20 cellular contexts compared by ENCODE assay signal in the genomic region with DNA sequence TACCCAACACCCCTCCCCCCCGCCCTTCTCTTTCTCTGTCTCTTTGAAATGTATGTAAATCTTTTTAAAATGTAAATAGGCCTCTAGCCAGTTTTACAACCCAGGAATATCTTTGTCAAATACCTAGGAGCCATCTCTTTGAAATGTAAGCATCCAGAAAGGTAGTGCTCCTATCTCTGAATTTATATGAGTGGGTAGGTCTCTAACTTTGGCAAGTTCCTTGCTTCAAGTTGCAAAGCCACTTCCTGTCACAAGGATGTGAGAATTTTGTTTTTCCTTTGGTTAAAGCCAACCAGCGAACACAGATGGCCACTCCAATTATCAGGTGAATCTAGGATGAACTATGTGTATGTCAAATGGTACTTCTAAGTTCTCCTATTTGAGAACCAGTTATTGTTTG. TPM values are rescaled to one million over a fixed set of nuclear protein-coding genes. Genes with fewer than 3 reads are reported as not detected.
DNase-seq lines count a peak whose midpoint lies in the region; ATAC-seq and TF ChIP-seq lines count a peak whose summit lies in the region.
"Had no signal": no experiment of that assay in that cellular context is flagged by ENCODE, and none has a peak within 500 bp of the region (broad histone marks: within the 10 kb centered on the region; RNA-seq: fewer than 3 reads in every experiment).

No MANE protein-coding gene starts in this region.

- H3K4me1 Mint-ChIP-seq in WTC11: peaks cover 7% of the 10 kb centered on the region
- H3K4me1 Mint-ChIP-seq in naive thymus-derived CD4-positive, alpha-beta T cell: peaks cover 0 to 21% (median 13%) of the 10 kb centered on the region in 7 donors

- ATAC-seq in WTC11: peak; percentile 67
- ATAC-seq in naive thymus-derived CD4-positive, alpha-beta T cell: no peak
- ATAC-seq in HG03469 (IDR thresholded peaks at IDR 0.05; ENCODE audit: unreplicated experiment): no peak

- CTCF ChIA-PET in WTC11 (lab: Charles Lee): no interaction called here
- CTCF ChIA-PET in naive thymus-derived CD4-positive, alpha-beta T cell (lab: Charles Lee): no interaction called here

- no peaks in the 10 kb centered on the region for H3K9me2 ChIP-seq in Loucy (replicated peaks; ENCODE audit: low read depth, low read length)

- H3K79me2 ChIP-seq in Loucy (ENCODE audit: insufficient read depth, low read length): no peaks in the 10 kb centered on the region

- intact Hi-C loops in naive thymus-derived CD4-positive, alpha-beta T cell (cut with micrococcal nuclease): no loop called here

- DNase-seq in GDM1 (lab: John Stamatoyannopoulos, UW) (peak; percentile 8), WTC11 (ENCODE audit: low spot score) (no peak), NCI-H1048 (lab: John Stamatoyannopoulos, UW) (no peak), erythroblast (lab: John Stamatoyannopoulos, UW) (no peak)
- peak in 2 of 9 donors; percentile 3 to 10 for DNase-seq in naive thymus-derived CD4-positive, alpha-beta T cell
- DNase-seq: DMS 273 treated with DMSO at 0.1 percent for 48 hours, EL, HCEC 1CT, KG1, NCI-H187 treated with DMSO at 0.1 percent for 48 hours, NCI-H2171 treated with DMSO at 0.1 percent for 48 hours, NCI-H510A, SW 1271 had no signal

- H3K36me3 Mint-ChIP-seq in WTC11: no peaks in the 10 kb centered on the region
- no peaks in the 10 kb centered on the region for H3K36me3 Mint-ChIP-seq in naive thymus-derived CD4-positive, alpha-beta T cell

- H3K4me2 ChIP-seq in Loucy (ENCODE audit: low read depth, low read length, poor library complexity, severe bottlenecking): peak overlapping the region; percentile 46

- H3K4me3 ChIP-seq in Loucy (ENCODE audit: low read length, poor library complexity, severe bottlenecking): peak overlapping the region; percentile 25
- H3K4me3 ChIP-seq in naive thymus-derived CD4-positive, alpha-beta T cell (ENCODE audit: low read length): no peak overlapping the region
- H3K4me3 ChIP-seq: BLaER1 treated with 17β-estradiol and CSF1 and Interleukin-3, amounts not matched to agents 10 nM and 100 nM; SJSA1 had no signal

- no peaks in the 10 kb centered on the region for H3K9me3 ChIP-seq in Loucy (ENCODE audit: insufficient read depth, low read depth, low read length)
- no peaks in the 10 kb centered on the region for H3K9me3 ChIP-seq in naive thymus-derived CD4-positive, alpha-beta T cell (ENCODE audit: control insufficient read depth in 2 of 3, low read length in 3 of 3)
- H3K9me3 ChIP-seq: SJSA1 had no signal

- no peak for TF ChIP-seq CTCF in Loucy (conservative IDR thresholded peaks at IDR 0.05; ENCODE audit: low read length)
- no peak for TF ChIP-seq CTCF in WTC11 (IDR thresholded peaks at IDR 0.05)

- H3K27me3 Mint-ChIP-seq in WTC11 (ENCODE audit: low read depth): peaks cover 98% of the 10 kb centered on the region
- H3K27me3 Mint-ChIP-seq in naive thymus-derived CD4-positive, alpha-beta T cell: no peaks in the 10 kb centered on the region

- no peak overlapping the region for H3K9ac ChIP-seq in Loucy (ENCODE audit: low read depth, low read length, poor library complexity, severe bottlenecking)
- H3K9ac ChIP-seq: BLaER1 treated with 17β-estradiol and CSF1 and Interleukin-3, amounts not matched to agents 10 nM and 100 nM had no signal

- no peak overlapping the region for H3K27ac ChIP-seq in naive thymus-derived CD4-positive, alpha-beta T cell (ENCODE audit: low read depth, low read length)
- H3K27ac ChIP-seq: BLaER1 treated with 17β-estradiol and CSF1 and Interleukin-3, amounts not matched to agents 10 nM and 100 nM; SJSA1 had no signal

- peaks cover 25% of the 10 kb centered on the region for H3K4me1 ChIP-seq in Loucy (ENCODE audit: insufficient read depth, low read length, poor library complexity, severe bottlenecking)
- peaks cover 0 to 4% of the 10 kb centered on the region in 2 donors for H3K4me1 ChIP-seq in naive thymus-derived CD4-positive, alpha-beta T cell (ENCODE audit: control insufficient read depth in 2 of 2, insufficient read depth in 2 of 2, low read length in 2 of 2)
- H3K4me1 ChIP-seq: SJSA1 had no signal

- H4K20me1 ChIP-seq in Loucy (ENCODE audit: insufficient read depth, low read length, poor library complexity, severe bottlenecking): no peaks in the 10 kb centered on the region
- H4K20me1 ChIP-seq: BLaER1 treated with 17β-estradiol and CSF1 and Interleukin-3, amounts not matched to agents 10 nM and 100 nM had no signal

- no peaks in the 10 kb centered on the region for H3K9me3 Mint-ChIP-seq in WTC11
- peaks cover 0 to 5% (median 0%) of the 10 kb centered on the region in 11 donors for H3K9me3 Mint-ChIP-seq in naive thymus-derived CD4-positive, alpha-beta T cell

- H2AFZ ChIP-seq in Loucy (ENCODE audit: low read length): peak overlapping the region; percentile 14; the same call in 1 of the 2 replicates

- no peak overlapping the region for H3K27ac Mint-ChIP-seq in WTC11
- peak overlapping the region in 6 of 9 donors; percentile 15 to 83 (median 50) for H3K27ac Mint-ChIP-seq in naive thymus-derived CD4-positive, alpha-beta T cell

- no peak overlapping the region for H3K4me3 Mint-ChIP-seq in WTC11
- peak overlapping the region in 4 of 10 donors; percentile 38 to 47 (median 40) for H3K4me3 Mint-ChIP-seq in naive thymus-derived CD4-positive, alpha-beta T cell

- no peak for TF ChIP-seq POLR2A in erythroblast (IDR thresholded peaks at IDR 0.05; ENCODE audit: low read length)

- POLR2A ChIA-PET in WTC11 (lab: Charles Lee): no interaction called here
- POLR2A ChIA-PET in naive thymus-derived CD4-positive, alpha-beta T cell (lab: Charles Lee): no interaction called here

- H3K27me3 ChIP-seq in Loucy (ENCODE audit: insufficient read depth, low read length, poor library complexity, severe bottlenecking): no peaks in the 10 kb centered on the region
- H3K27me3 ChIP-seq in naive thymus-derived CD4-positive, alpha-beta T cell (ENCODE audit: control insufficient read depth in 2 of 2, insufficient read depth in 2 of 2, low read length in 2 of 2): no peaks in the 10 kb centered on the region
- H3K27me3 ChIP-seq: BLaER1 treated with 17β-estradiol and CSF1 and Interleukin-3, amounts not matched to agents 10 nM and 100 nM had no signal

- no peaks in the 10 kb centered on the region for H3F3A ChIP-seq in Loucy (ENCODE audit: low read depth)

- no peaks in the 10 kb centered on the region for H3K36me3 ChIP-seq in Loucy (ENCODE audit: insufficient read depth, low read length)
- H3K36me3 ChIP-seq in naive thymus-derived CD4-positive, alpha-beta T cell (ENCODE audit: control insufficient read depth in 2 of 3, insufficient read depth in 3 of 3, low read length in 3 of 3): no peaks in the 10 kb centered on the region
- H3K36me3 ChIP-seq: BLaER1 treated with 17β-estradiol and CSF1 and Interleukin-3, amounts not matched to agents 10 nM and 100 nM; SJSA1 had no signal

TF ChIP-seq in WTC11, 78 proteins besides CTCF, POLR2A, EP300 and RAD21 (continues in another document):
- no peak for TF ChIP-seq FOXK1 (CRISPR knock-in tag; IDR thresholded peaks at IDR 0.05)
- no peak for TF ChIP-seq NR2C2 (CRISPR knock-in tag; IDR thresholded peaks at IDR 0.05)
- TF ChIP-seq, protein P1, sequence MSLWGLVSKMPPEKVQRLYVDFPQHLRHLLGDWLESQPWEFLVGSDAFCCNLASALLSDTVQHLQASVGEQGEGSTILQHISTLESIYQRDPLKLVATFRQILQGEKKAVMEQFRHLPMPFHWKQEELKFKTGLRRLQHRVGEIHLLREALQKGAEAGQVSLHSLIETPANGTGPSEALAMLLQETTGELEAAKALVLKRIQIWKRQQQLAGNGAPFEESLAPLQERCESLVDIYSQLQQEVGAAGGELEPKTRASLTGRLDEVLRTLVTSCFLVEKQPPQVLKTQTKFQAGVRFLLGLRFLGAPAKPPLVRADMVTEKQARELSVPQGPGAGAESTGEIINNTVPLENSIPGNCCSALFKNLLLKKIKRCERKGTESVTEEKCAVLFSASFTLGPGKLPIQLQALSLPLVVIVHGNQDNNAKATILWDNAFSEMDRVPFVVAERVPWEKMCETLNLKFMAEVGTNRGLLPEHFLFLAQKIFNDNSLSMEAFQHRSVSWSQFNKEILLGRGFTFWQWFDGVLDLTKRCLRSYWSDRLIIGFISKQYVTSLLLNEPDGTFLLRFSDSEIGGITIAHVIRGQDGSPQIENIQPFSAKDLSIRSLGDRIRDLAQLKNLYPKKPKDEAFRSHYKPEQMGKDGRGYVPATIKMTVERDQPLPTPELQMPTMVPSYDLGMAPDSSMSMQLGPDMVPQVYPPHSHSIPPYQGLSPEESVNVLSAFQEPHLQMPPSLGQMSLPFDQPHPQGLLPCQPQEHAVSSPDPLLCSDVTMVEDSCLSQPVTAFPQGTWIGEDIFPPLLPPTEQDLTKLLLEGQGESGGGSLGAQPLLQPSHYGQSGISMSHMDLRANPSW (CRISPR knock-in tag; conservative IDR thresholded peaks at IDR 0.05; ENCODE audit: low read depth): no peak
- TF ChIP-seq, protein P2, sequence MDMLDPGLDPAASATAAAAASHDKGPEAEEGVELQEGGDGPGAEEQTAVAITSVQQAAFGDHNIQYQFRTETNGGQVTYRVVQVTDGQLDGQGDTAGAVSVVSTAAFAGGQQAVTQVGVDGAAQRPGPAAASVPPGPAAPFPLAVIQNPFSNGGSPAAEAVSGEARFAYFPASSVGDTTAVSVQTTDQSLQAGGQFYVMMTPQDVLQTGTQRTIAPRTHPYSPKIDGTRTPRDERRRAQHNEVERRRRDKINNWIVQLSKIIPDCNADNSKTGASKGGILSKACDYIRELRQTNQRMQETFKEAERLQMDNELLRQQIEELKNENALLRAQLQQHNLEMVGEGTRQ (CRISPR knock-in tag; IDR thresholded peaks at IDR 0.05): no peak

RNA-seq across cellular contexts. Expression of gene DEFB132, which starts 6.2 kb away (rescaled TPM):
- total RNA-seq in WTC11 (2021): not detected in 3 replicates
- total RNA-seq in naive thymus-derived CD4-positive, alpha-beta T cell: not detected
- polyA plus RNA-seq in naive thymus-derived CD4-positive, alpha-beta T cell: not detected
- total RNA-seq: HT1080, MCF 10A, OCI-LY7, SJSA1 had no signal

RNA-seq across cellular contexts. Expression of gene DEFB129, which starts 24.3 kb away (rescaled TPM):
- not detected in 3 replicates for total RNA-seq in WTC11 (2021)
- total RNA-seq in naive thymus-derived CD4-positive, alpha-beta T cell: not detected
- polyA plus RNA-seq in naive thymus-derived CD4-positive, alpha-beta T cell: not detected
- total RNA-seq: HT1080, MCF 10A, OCI-LY7, SJSA1 had no signal

RNA-seq across cellular contexts. Expression of gene C20orf96, which starts 39.2 kb away (rescaled TPM):
- 22.1 to 30.3 TPM (median 27.8 TPM) in 3 replicates for total RNA-seq in WTC11 (2021)
- total RNA-seq in naive thymus-derived CD4-positive, alpha-beta T cell: 1 to 10 TPM; 3.4 to 5.7 (median 4.8) TPM
- 1 to 10 TPM in 1 of 2 donors, under 1 TPM in 1; 0.86 to 1.1 TPM for polyA plus RNA-seq in naive thymus-derived CD4-positive, alpha-beta T cell

RNA-seq across cellular contexts. Expression of gene ZCCHC3, which starts 46.0 kb away (rescaled TPM):
- 43.6 to 54.1 TPM (median 52.6 TPM) in 3 replicates for total RNA-seq in WTC11 (2021)
- 10 to 100 TPM; 14.6 to 31.9 (median 27.1) TPM for total RNA-seq in naive thymus-derived CD4-positive, alpha-beta T cell
- 10 to 100 TPM in 1 of 2 donors, 1 to 10 TPM in 1; 5.6 to 15.3 TPM for polyA plus RNA-seq in naive thymus-derived CD4-positive, alpha-beta T cell
